Comparison of ENCODE assay signal across 8 cellular contexts in genomic region chr14:104865631-104866441, GRCh38. TPM values are rescaled to one million over a fixed set of nuclear protein-coding genes. Genes with fewer than 3 reads are reported as not detected.
DNase-seq lines count a peak whose midpoint lies in the region; ATAC-seq and TF ChIP-seq lines count a peak whose summit lies in the region.

No MANE protein-coding gene starts in this region.

- H3K4me1 ChIP-seq in subcutaneous abdominal adipose tissue (ENCODE audit: control insufficient read depth in 5 of 5, insufficient read depth in 5 of 5, low read length in 5 of 5): peaks cover 3 to 38% (median 32%) of the 10 kb centered on the region in 5 donors

- H3K4me1 Mint-ChIP-seq in activated CD4-positive, alpha-beta T cell treated with anti-CD3 and anti-CD28 coated beads, Interleukin-2, amount 10 ng/mL, durations not matched to agents 7 days and 5 days: peaks cover 12% of the 10 kb centered on the region

- TF ChIP-seq EP300 in Ishikawa (IDR thresholded peaks at IDR 0.05; ENCODE audit: borderline replicate concordance): no peak

- H3K4me3 ChIP-seq in subcutaneous abdominal adipose tissue (ENCODE audit: low read depth in 1 of 5, low read length in 5 of 5): peak overlapping the region in 4 of 5 donors; percentile 61 to 65 (median 62)

- peaks cover 27% of the 10 kb centered on the region for H3K27me3 Mint-ChIP-seq in activated CD4-positive, alpha-beta T cell treated with anti-CD3 and anti-CD28 coated beads, Interleukin-2, amount 10 ng/mL, durations not matched to agents 7 days and 5 days

- CTCF ChIA-PET in activated CD4-positive, alpha-beta T cell treated with anti-CD3 and anti-CD28 coated beads, Interleukin-2, amount 10 ng/mL, durations not matched to agents 7 days and 5 days (lab: Charles Lee): no interaction called here

- peaks cover 0 to 7% (median 0%) of the 10 kb centered on the region in 5 donors for H3K36me3 ChIP-seq in subcutaneous abdominal adipose tissue (ENCODE audit: control insufficient read depth in 5 of 5, insufficient read depth in 5 of 5, low read length in 5 of 5)

- H3K9me3 ChIP-seq in subcutaneous abdominal adipose tissue (ENCODE audit: control insufficient read depth in 5 of 5, low read length in 5 of 5): peaks cover 0 to 3% (median 0%) of the 10 kb centered on the region in 5 donors

- TF ChIP-seq RAD21 in Ishikawa (IDR thresholded peaks at IDR 0.05; ENCODE audit: low read depth): no peak

- H3K9me3 Mint-ChIP-seq in activated CD4-positive, alpha-beta T cell treated with anti-CD3 and anti-CD28 coated beads, Interleukin-2, amount 10 ng/mL, durations not matched to agents 7 days and 5 days: no peaks in the 10 kb centered on the region

- H3K27ac Mint-ChIP-seq in activated CD4-positive, alpha-beta T cell treated with anti-CD3 and anti-CD28 coated beads, Interleukin-2, amount 10 ng/mL, durations not matched to agents 7 days and 5 days: peak overlapping the region; percentile 41

- ATAC-seq in HG02798 (IDR thresholded peaks at IDR 0.05; ENCODE audit: poor library complexity, unreplicated experiment) (no peak), HG03196 (IDR thresholded peaks at IDR 0.05; ENCODE audit: unreplicated experiment) (no peak)

- H3K27ac ChIP-seq in epithelial cell of prostate (peak overlapping the region; percentile 98), subcutaneous abdominal adipose tissue (ENCODE audit: low read depth, low read length) (peak overlapping the region; percentile 41)

- POLR2A ChIA-PET in activated CD4-positive, alpha-beta T cell treated with anti-CD3 and anti-CD28 coated beads, Interleukin-2, amount 10 ng/mL, durations not matched to agents 7 days and 5 days (lab: Charles Lee): no interaction called here

- no peaks in the 10 kb centered on the region for H3K36me3 Mint-ChIP-seq in activated CD4-positive, alpha-beta T cell treated with anti-CD3 and anti-CD28 coated beads, Interleukin-2, amount 10 ng/mL, durations not matched to agents 7 days and 5 days (ENCODE audit: low read depth)

- peaks cover 0 to 6% (median 0%) of the 10 kb centered on the region in 5 donors for H3K27me3 ChIP-seq in subcutaneous abdominal adipose tissue (ENCODE audit: control insufficient read depth in 5 of 5, insufficient read depth in 4 of 5, low read length in 5 of 5)

- peak overlapping the region; percentile 58 for H3K4me3 Mint-ChIP-seq in activated CD4-positive, alpha-beta T cell treated with anti-CD3 and anti-CD28 coated beads, Interleukin-2, amount 10 ng/mL, durations not matched to agents 7 days and 5 days

- H3K9ac ChIP-seq in subcutaneous abdominal adipose tissue (ENCODE audit: low read length in 5 of 5): peak overlapping the region in 4 of 5 donors; percentile 51 to 80 (median 70)

- peak; percentile 21 for DNase-seq in COLO829 (ENCODE audit: low spot score)
- peak; percentile 21 for DNase-seq in activated CD4-positive, alpha-beta T cell treated with anti-CD3 and anti-CD28 coated beads, Interleukin-2, amount 10 ng/mL, durations not matched to agents 7 days and 5 days
- peak; percentile 24 for DNase-seq in epithelial cell of prostate (ENCODE audit: low read depth, low spot score)
- peak; percentile 58 for DNase-seq in mucosa of gallbladder (ENCODE audit: low spot score)

TF ChIP-seq in Ishikawa, 13 proteins besides CTCF, POLR2A, EP300 and RAD21:
- TF ChIP-seq TEAD4 (IDR thresholded peaks at IDR 0.05) (no peak), MAX (IDR thresholded peaks at IDR 0.05) (peak; percentile 16; the same call in 1 of the 2 replicates), ZBTB7A (IDR thresholded peaks at IDR 0.05; ENCODE audit: low read depth) (0 out of 2 replicates have a peak, but pooled peaks have one; percentile 15), TCF12 (IDR thresholded peaks at IDR 0.05; ENCODE audit: low read depth) (0 out of 2 replicates have a peak, but pooled peaks have one; percentile 25), TAF1 (IDR thresholded peaks at IDR 0.05; ENCODE audit: low read depth) (peak; percentile 38; the same call in 1 of the 2 replicates), REST (IDR thresholded peaks at IDR 0.05; ENCODE audit: low read depth) (no peak)

RNA-seq across cellular contexts. Expression of gene CEP170B, which starts 0.8 kb away (rescaled TPM):
- total RNA-seq in activated CD4-positive, alpha-beta T cell treated with anti-CD3 and anti-CD28 coated beads, Interleukin-2, amount 10 ng/mL, durations not matched to agents 7 days and 5 days: 1 to 10 TPM; 3.0 TPM
- 95.6 TPM for total RNA-seq in mucosa of gallbladder

RNA-seq across cellular contexts. Expression of gene PLD4, which starts 58.8 kb away (rescaled TPM):
- not detected for total RNA-seq in activated CD4-positive, alpha-beta T cell treated with anti-CD3 and anti-CD28 coated beads, Interleukin-2, amount 10 ng/mL, durations not matched to agents 7 days and 5 days
- total RNA-seq in mucosa of gallbladder: 16.7 TPM

Comparison
In these comparisons a context has a peak if more than half of its experiments do, and no peak if none do; other contexts are left out.
1. RNA of gene CEP170B, which starts 0.8 kb away (total RNA-seq): 95.6 TPM in mucosa of gallbladder (single experiment); 3.0 TPM in activated CD4-positive, alpha-beta T cell treated with anti-CD3 and anti-CD28 coated beads, Interleukin-2, amount 10 ng/mL, durations not matched to agents 7 days and 5 days; every median in the first group is over 10 times any median in the second.
2. RNA of gene PLD4, which starts 58.8 kb away (total RNA-seq): 16.7 TPM in mucosa of gallbladder (single experiment); not detected in activated CD4-positive, alpha-beta T cell treated with anti-CD3 and anti-CD28 coated beads, Interleukin-2, amount 10 ng/mL, durations not matched to agents 7 days and 5 days; every median in the first group is over 10 times any median in the second.
3. Peak in every context shown above with its lines, with median percentiles within 50 percentile points of each other: DNase-seq.